ENCODE assay signal across 7 cellular contexts in the genomic region with DNA sequence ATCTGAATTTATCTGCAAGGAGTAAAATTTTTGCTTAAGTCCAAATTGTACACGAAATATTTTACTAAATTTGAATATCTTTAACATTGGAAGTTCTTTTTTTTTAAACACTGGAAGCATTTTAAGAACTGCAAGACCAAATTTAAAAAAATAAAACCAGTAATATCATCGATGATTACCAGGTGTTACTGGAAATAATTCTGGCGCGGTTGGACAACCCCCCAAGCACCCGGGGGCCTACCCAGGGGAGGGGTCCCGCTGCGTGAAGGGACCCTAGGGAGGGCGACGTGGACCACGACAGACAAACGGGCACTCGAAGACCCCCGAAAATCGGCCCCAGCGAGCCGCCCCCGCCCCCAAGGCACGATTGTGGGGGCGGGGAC. TPM values are rescaled to one million over a fixed set of nuclear protein-coding genes. Genes with fewer than 3 reads are reported as not detected.
DNase-seq lines count a peak whose midpoint lies in the region; ATAC-seq and TF ChIP-seq lines count a peak whose summit lies in the region.

No MANE protein-coding gene starts in this region.

- H3K9ac ChIP-seq in adipocyte (ENCODE audit: low read length): peak overlapping the region; percentile 81

- no peaks in the 10 kb centered on the region for H3K9me3 ChIP-seq in adipocyte (ENCODE audit: control insufficient read depth, low read length)

- no peak for TF ChIP-seq RAD21 in Ishikawa (IDR thresholded peaks at IDR 0.05; ENCODE audit: low read depth)

- DNase-seq in adipocyte (ENCODE audit: low read depth) (no peak), kidney epithelial cell (ENCODE audit: low read depth) (no peak), superior temporal gyrus (ENCODE audit: extremely low spot score) (peak; percentile 18), HuH-7 (ENCODE audit: low spot score) (no peak), GM19240 (ENCODE audit: insufficient read length, low spot score) (no peak)

- H3K27me3 ChIP-seq in adipocyte (replicated peaks; ENCODE audit: control insufficient read depth, insufficient read depth, low read length) (no peaks in the 10 kb centered on the region), kidney epithelial cell (ENCODE audit: control insufficient read depth, insufficient read depth, low read length) (no peaks in the 10 kb centered on the region)

- no peak for TF ChIP-seq CTCF in kidney epithelial cell (IDR thresholded peaks at IDR 0.05; ENCODE audit: insufficient read depth, low read length, poor library complexity, severe bottlenecking)

- H3K4me1 ChIP-seq in adipocyte (ENCODE audit: control insufficient read depth, insufficient read depth, low read length): peaks cover 37% of the 10 kb centered on the region

- no peak for TF ChIP-seq EP300 in Ishikawa (IDR thresholded peaks at IDR 0.05; ENCODE audit: borderline replicate concordance)

- H3K4me3 ChIP-seq in adipocyte (ENCODE audit: low read length): peak overlapping the region; percentile 91
- H3K4me3 ChIP-seq in kidney epithelial cell (ENCODE audit: low read depth, low read length): peak overlapping the region; percentile 79

- H3K36me3 ChIP-seq in adipocyte (ENCODE audit: control insufficient read depth, insufficient read depth, low read length, severe bottlenecking): peaks cover 15% of the 10 kb centered on the region
- no peaks in the 10 kb centered on the region for H3K36me3 ChIP-seq in kidney epithelial cell (ENCODE audit: control insufficient read depth, insufficient read depth, low read length)

- no peak for ATAC-seq in HG03442 (IDR thresholded peaks at IDR 0.05; ENCODE audit: unreplicated experiment)

TF ChIP-seq in Ishikawa, 13 proteins besides CTCF, POLR2A, EP300 and RAD21:
- TF ChIP-seq, protein P1, sequence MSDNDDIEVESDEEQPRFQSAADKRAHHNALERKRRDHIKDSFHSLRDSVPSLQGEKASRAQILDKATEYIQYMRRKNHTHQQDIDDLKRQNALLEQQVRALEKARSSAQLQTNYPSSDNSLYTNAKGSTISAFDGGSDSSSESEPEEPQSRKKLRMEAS (IDR thresholded peaks at IDR 0.05): no peak
- peak; percentile 93 for TF ChIP-seq ZBTB7A (IDR thresholded peaks at IDR 0.05; ENCODE audit: low read depth)
TF ChIP-seq in Ishikawa: peak in this region for 1.

RNA-seq across cellular contexts. Expression of a gene that starts 12.6 kb away (rescaled TPM):
- total RNA-seq in kidney epithelial cell: 2.2 and 2.5 TPM in 2 replicates

RNA-seq across cellular contexts. Expression of a gene that starts 13.1 kb away (rescaled TPM):
- not detected in 2 replicates for total RNA-seq in kidney epithelial cell

RNA-seq across cellular contexts. Expression of a gene that starts 19.7 kb away (rescaled TPM):
- 0.89 TPM in 1 of 2 replicates, not detected in the other for total RNA-seq in kidney epithelial cell

RNA-seq across cellular contexts. Expression of a gene that starts 32.2 kb away (rescaled TPM):
- total RNA-seq in kidney epithelial cell: 72.4 and 75.4 TPM in 2 replicates

RNA-seq across cellular contexts. Expression of a gene that starts 32.7 kb away (rescaled TPM):
- 104 TPM in 2 replicates for total RNA-seq in kidney epithelial cell
